Comparison of ENCODE assay signal across 8 cellular contexts in the genomic region with DNA sequence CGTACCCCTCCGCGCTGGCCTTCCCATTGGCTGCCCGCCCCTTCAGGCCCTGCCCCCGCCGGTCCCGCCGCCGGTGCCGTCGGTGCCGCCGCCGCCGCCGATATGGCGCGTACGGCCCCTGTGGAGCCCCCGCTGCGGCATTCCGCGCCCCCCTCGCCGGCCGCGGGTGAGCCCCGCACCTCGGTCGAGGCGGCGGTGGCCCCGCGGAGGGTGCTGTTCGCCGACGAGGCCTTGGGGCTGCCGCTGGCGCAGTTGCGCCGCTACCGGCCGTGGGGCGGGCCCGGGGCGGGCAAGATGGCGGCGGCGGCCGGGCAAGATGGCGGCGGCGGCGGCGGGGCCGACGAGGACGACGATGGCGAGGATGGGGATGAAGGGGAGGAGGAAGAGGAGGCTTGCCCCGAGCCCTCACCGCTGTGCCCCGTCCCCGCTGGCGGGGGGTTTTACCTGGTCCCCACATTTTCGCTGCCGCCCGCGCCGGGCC. TPM values are rescaled to one million over a fixed set of nuclear protein-coding genes. Genes with fewer than 3 reads are reported as not detected.
DNase-seq lines count a peak whose midpoint lies in the region; ATAC-seq and TF ChIP-seq lines count a peak whose summit lies in the region.

A gene with protein sequence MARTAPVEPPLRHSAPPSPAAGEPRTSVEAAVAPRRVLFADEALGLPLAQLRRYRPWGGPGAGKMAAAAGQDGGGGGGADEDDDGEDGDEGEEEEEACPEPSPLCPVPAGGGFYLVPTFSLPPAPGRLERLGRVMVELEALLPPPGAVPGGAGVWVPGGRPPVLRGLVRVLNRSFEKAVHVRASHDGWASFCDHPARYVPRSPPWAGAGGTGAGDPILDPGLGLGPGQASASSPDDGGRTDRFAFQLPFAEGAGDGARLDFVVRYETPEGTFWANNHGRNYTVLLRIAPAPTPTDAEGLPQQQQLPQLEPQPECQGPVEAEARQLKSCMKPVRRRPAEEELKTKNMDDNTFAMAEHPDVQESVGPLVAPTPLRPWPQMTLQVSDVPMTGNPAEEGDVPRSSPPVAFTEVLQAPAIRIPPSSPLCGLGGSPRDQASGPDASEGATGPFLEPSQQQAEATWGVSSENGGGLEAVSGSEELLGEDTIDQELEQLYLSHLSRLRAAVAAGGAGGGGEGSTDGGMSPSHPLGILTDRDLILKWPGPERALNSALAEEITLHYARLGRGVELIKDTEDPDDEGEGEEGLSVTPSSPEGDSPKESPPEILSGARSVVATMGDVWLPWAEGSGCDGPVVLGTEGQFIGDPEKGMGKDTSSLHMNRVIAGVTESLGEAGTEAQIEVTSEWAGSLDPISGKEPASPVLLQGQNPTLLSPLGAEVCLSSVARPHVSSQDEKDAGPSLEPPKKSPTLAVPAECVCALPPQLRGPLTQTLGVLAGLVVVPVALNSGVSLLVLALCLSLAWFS (plus strand): TSS at position 26 of the 481 bp plus-strand sequence. CDS start 77 bp downstream, at position 103.

- H3K36me3 Mint-ChIP-seq in T-helper 2 cell treated with Interferon-gamma antibody and Interleukin-4, amounts not matched to agents 5 μg/mL and 100 μg/mL, for 36 hours (ENCODE audit: low read depth), result peaks cover 27% of the 10 kb centered on the region
- H3K36me3 Mint-ChIP-seq in progenitor cell of endocrine pancreas (ENCODE audit: insufficient read depth), result peaks cover 7% of the 10 kb centered on the region

- DNase-seq in NCI-H1092 treated with DMSO at 0.1 percent for 48 hours (lab: John Stamatoyannopoulos, UW), result peak; percentile 36
- no peak for DNase-seq in NCI-H1092 (lab: John Stamatoyannopoulos, UW)
- DNase-seq in T-helper 2 cell treated with Interferon-gamma antibody and Interleukin-4, amounts not matched to agents 5 μg/mL and 100 μg/mL, for 36 hours (ENCODE audit: low spot score), result no peak
- DNase-seq in foreskin keratinocyte, result no peak
- DNase-seq in progenitor cell of endocrine pancreas (ENCODE audit: low spot score, unreplicated experiment), result peak; percentile 78
- no peak for DNase-seq in HK-2 (ENCODE audit: unreplicated experiment)
- no peak for DNase-seq in Kasumi-1 (lab: John Stamatoyannopoulos, UW)

- H3K27me3 Mint-ChIP-seq in T-helper 2 cell treated with Interferon-gamma antibody and Interleukin-4, amounts not matched to agents 5 μg/mL and 100 μg/mL, for 36 hours (ENCODE audit: low read depth), result no peaks in the 10 kb centered on the region
- H3K27me3 Mint-ChIP-seq in progenitor cell of endocrine pancreas, result no peaks in the 10 kb centered on the region

- no peaks in the 10 kb centered on the region for H3K4me1 ChIP-seq in foreskin keratinocyte

- no peaks in the 10 kb centered on the region for H3K9me3 Mint-ChIP-seq in T-helper 2 cell treated with Interferon-gamma antibody and Interleukin-4, amounts not matched to agents 5 μg/mL and 100 μg/mL, for 36 hours
- peaks cover 17% of the 10 kb centered on the region for H3K9me3 Mint-ChIP-seq in progenitor cell of endocrine pancreas (ENCODE audit: low read depth)

- TF ChIP-seq CTCF in foreskin keratinocyte (conservative IDR thresholded peaks at IDR 0.05), result peak; percentile 11
- TF ChIP-seq CTCF in progenitor cell of endocrine pancreas (IDR thresholded peaks at IDR 0.05; ENCODE audit: unreplicated experiment), result no peak

- peak within 1 kb of the TSS; percentile 100 for H3K27ac Mint-ChIP-seq in T-helper 2 cell treated with Interferon-gamma antibody and Interleukin-4, amounts not matched to agents 5 μg/mL and 100 μg/mL, for 36 hours
- H3K27ac Mint-ChIP-seq in progenitor cell of endocrine pancreas, result peak within 1 kb of the TSS; percentile 100

- no peaks in the 10 kb centered on the region for H3K27me3 ChIP-seq in foreskin keratinocyte

- ATAC-seq in HG02870 (IDR thresholded peaks at IDR 0.05; ENCODE audit: unreplicated experiment) (peak; percentile 16), foreskin keratinocyte (peak; percentile 6)

- peak within 1 kb of the TSS; percentile 98 for H3K4me3 Mint-ChIP-seq in T-helper 2 cell treated with Interferon-gamma antibody and Interleukin-4, amounts not matched to agents 5 μg/mL and 100 μg/mL, for 36 hours
- peak within 1 kb of the TSS; percentile 94 for H3K4me3 Mint-ChIP-seq in progenitor cell of endocrine pancreas (ENCODE audit: low read depth)

- peaks cover 43% of the 10 kb centered on the region for H3K4me1 Mint-ChIP-seq in T-helper 2 cell treated with Interferon-gamma antibody and Interleukin-4, amounts not matched to agents 5 μg/mL and 100 μg/mL, for 36 hours (ENCODE audit: low read depth)
- peaks cover 19% of the 10 kb centered on the region for H3K4me1 Mint-ChIP-seq in progenitor cell of endocrine pancreas (ENCODE audit: low read depth)

- H3K27ac ChIP-seq in foreskin keratinocyte, result peak within 1 kb of the TSS; percentile 100

RNA-seq across cellular contexts. Expression of the gene that starts here (rescaled TPM):
- 0.92 and 1.2 TPM in 2 replicates for total RNA-seq in foreskin keratinocyte
- polyA plus RNA-seq in foreskin keratinocyte, result 1.1 and 1.8 TPM in 2 replicates
- total RNA-seq in progenitor cell of endocrine pancreas, result 9.4 and 10.2 TPM in 2 replicates

Comparison
In these comparisons a context has a peak if more than half of its experiments do, and no peak if none do; other contexts are left out.
1. DNase-seq: peak in NCI-H1092 treated with DMSO at 0.1 percent for 48 hours (single experiment) and progenitor cell of endocrine pancreas (single experiment); none in NCI-H1092 (single experiment), T-helper 2 cell treated with Interferon-gamma antibody and Interleukin-4, amounts not matched to agents 5 μg/mL and 100 μg/mL, for 36 hours (single experiment), foreskin keratinocyte (0 of 2), HK-2 (single experiment) and Kasumi-1 (0 of 2).